Comparison of ENCODE assay signal across 9 cellular contexts in genomic region chr11:86162257-86162656, GRCh38.
DNase-seq lines count a peak whose midpoint lies in the region; ATAC-seq lines count a peak whose summit lies in the region.
"Had no signal": no experiment of that assay in that cellular context is flagged by ENCODE, and none has a peak within 500 bp of the region (broad histone marks: within the 10 kb centered on the region; RNA-seq: fewer than 3 reads in every experiment).

No MANE protein-coding gene starts in this region.

- DNase-seq in GM04504 (ENCODE audit: low read depth) (peak; percentile 83), SKM-1 (lab: John Stamatoyannopoulos, UW; ENCODE audit: unreplicated experiment) (peak; percentile 22), foreskin melanocyte (peak; percentile 59)
- no peak for DNase-seq in effector memory CD4-positive, alpha-beta T cell
- DNase-seq: stimulated activated CD4-positive, alpha-beta T cell treated with anti-CD3 and anti-CD28 coated beads, Interleukin-4, amount 100 ng/mL, for 4 hours had no signal

- H3K9ac ChIP-seq in skeletal muscle tissue (ENCODE audit: low read depth in 1 of 3, low read length in 3 of 3), result no peak overlapping the region

- H3K36me3 ChIP-seq in skeletal muscle tissue (ENCODE audit: control insufficient read depth in 3 of 3, insufficient read depth in 3 of 3, low read length in 3 of 3), result no peaks in the 10 kb centered on the region
- no peaks in the 10 kb centered on the region for H3K36me3 ChIP-seq in effector memory CD4-positive, alpha-beta T cell (ENCODE audit: control insufficient read depth, insufficient read depth, low read length)

- no peaks in the 10 kb centered on the region for H3K9me3 ChIP-seq in skeletal muscle tissue (ENCODE audit: control insufficient read depth in 3 of 3, low read length in 3 of 3)
- no peaks in the 10 kb centered on the region for H3K9me3 ChIP-seq in effector memory CD4-positive, alpha-beta T cell (ENCODE audit: control insufficient read depth, low read length)

- peak overlapping the region; percentile 67 for H3K27ac ChIP-seq in skeletal muscle tissue (ENCODE audit: low read depth, low read length)
- no peak overlapping the region for H3K27ac ChIP-seq in effector memory CD4-positive, alpha-beta T cell (ENCODE audit: insufficient read depth, low read length, poor library complexity, severe bottlenecking)

- ATAC-seq in GM18861 (IDR thresholded peaks at IDR 0.05; ENCODE audit: unreplicated experiment) (no peak), HG03159 (IDR thresholded peaks at IDR 0.05; ENCODE audit: unreplicated experiment) (no peak), GM18867 (IDR thresholded peaks at IDR 0.05; ENCODE audit: unreplicated experiment) (no peak)

- no peaks in the 10 kb centered on the region for H3K27me3 ChIP-seq in skeletal muscle tissue (ENCODE audit: control insufficient read depth in 3 of 3, insufficient read depth in 3 of 3, low read length in 3 of 3)
- no peaks in the 10 kb centered on the region for H3K27me3 ChIP-seq in effector memory CD4-positive, alpha-beta T cell (replicated peaks; ENCODE audit: control insufficient read depth, insufficient read depth, low read length, poor library complexity, severe bottlenecking)

- peaks cover 0 to 9% (median 4%) of the 10 kb centered on the region in 3 donors for H3K4me1 ChIP-seq in skeletal muscle tissue (ENCODE audit: control insufficient read depth in 3 of 3, insufficient read depth in 3 of 3, low read length in 3 of 3)
- H3K4me1 ChIP-seq in effector memory CD4-positive, alpha-beta T cell (ENCODE audit: control insufficient read depth, insufficient read depth, low read length, poor library complexity, severe bottlenecking), result no peaks in the 10 kb centered on the region

- no peak overlapping the region for H3K4me3 ChIP-seq in skeletal muscle tissue (ENCODE audit: low read length in 3 of 3)
- H3K4me3 ChIP-seq in effector memory CD4-positive, alpha-beta T cell (ENCODE audit: insufficient read depth, low read depth, low read length, poor library complexity, severe bottlenecking), result no peak overlapping the region

Comparison
In these comparisons a context has a peak if more than half of its experiments do, and no peak if none do; other contexts are left out.
1. DNase-seq: peak in GM04504 (single experiment), SKM-1 (single experiment) and foreskin melanocyte (single experiment); none in effector memory CD4-positive, alpha-beta T cell (0 of 3).